ENCODE assay signal across 16 cellular contexts in the genomic region with DNA sequence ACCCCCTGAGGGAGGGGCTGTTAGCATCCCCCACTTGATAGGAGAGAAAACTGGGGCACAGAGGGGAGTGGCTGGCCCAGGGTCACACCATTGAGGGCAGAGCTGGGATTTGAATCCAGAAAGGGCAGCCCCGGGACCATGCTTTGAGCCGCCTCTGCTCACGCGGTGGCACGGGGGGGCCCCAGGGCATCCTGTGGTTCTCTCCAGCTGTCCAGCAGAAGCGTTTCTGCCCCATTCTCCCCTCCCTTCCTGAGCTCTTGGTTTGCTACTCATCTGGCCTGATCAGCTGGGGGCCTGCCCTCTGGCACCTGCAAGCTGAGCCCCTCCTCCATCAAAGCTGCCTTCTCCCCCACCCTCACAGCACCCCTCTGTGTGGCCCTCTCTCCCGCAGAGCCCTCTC. TPM values are rescaled to one million over a fixed set of nuclear protein-coding genes. Genes with fewer than 3 reads are reported as not detected.
"Had no signal": no experiment of that assay in that cellular context is flagged by ENCODE, and none has a peak within 500 bp of the region (broad histone marks: within the 10 kb centered on the region; RNA-seq: fewer than 3 reads in every experiment).

No MANE protein-coding gene starts in this region.

- H3K9me3 ChIP-seq: MG63, SJCRH30 had no signal

- H3K4me3 ChIP-seq: MG63, SJCRH30 had no signal

- H3K36me3 ChIP-seq: MG63, SJCRH30 had no signal

- H3K27me3 ChIP-seq: MG63 had no signal

- H3K4me1 ChIP-seq: SJCRH30 had no signal

- H3K27ac ChIP-seq: SJCRH30 had no signal

- DNase-seq: IMR-90; Karpas-422; KG1; MG63; NCI-H1105 treated with DMSO at 0.1 percent for 48 hours; NCI-H1417 treated with DMSO at 0.1 percent for 48 hours; NCI-H1930; NCI-H2107; NCI-H2227 treated with DMSO at 0.1 percent for 48 hours; NCI-H526 treated with DMSO at 0.1 percent for 48 hours; NCI-H774; NK-92 treated with Interleukin-12 subunit alpha and Interleukin-12 subunit beta, amount 100 ng/mL, for 24 hours; SJCRH30; T-helper 1 cell had no signal

- ATAC-seq: Right ventricle myocardium inferior, SK-N-SH treated with all-trans-retinoic acid at 6 μM for 48 hours had no signal

RNA-seq across cellular contexts. Expression of gene FBXO2, which starts 37.5 kb away (rescaled TPM):
- total RNA-seq: SJCRH30 had no signal

RNA-seq across cellular contexts. Expression of gene FBXO44, which starts 37.9 kb away (rescaled TPM):
- total RNA-seq: SJCRH30 had no signal

RNA-seq across cellular contexts. Expression of gene FBXO6, which starts 47.2 kb away (rescaled TPM):
- total RNA-seq: SJCRH30 had no signal
